In genomic region chr9:127963041-127963358, GRCh38 we compare ENCODE assay signal across 13 cellular contexts. TPM values are rescaled to one million over a fixed set of nuclear protein-coding genes. Genes with fewer than 3 reads are reported as not detected.
DNase-seq lines count a peak whose midpoint lies in the region; ATAC-seq, FAIRE-seq and TF ChIP-seq lines count a peak whose summit lies in the region.
"Had no signal": no experiment of that assay in that cellular context is flagged by ENCODE, and none has a peak within 500 bp of the region (broad histone marks: within the 10 kb centered on the region; RNA-seq: fewer than 3 reads in every experiment).

No MANE protein-coding gene starts in this region.

- peaks cover 77% of the 10 kb centered on the region for H3K79me2 ChIP-seq in PC-3 (ENCODE audit: low read length)

- H3K4me1 ChIP-seq in CD4-positive, CD25-positive, alpha-beta regulatory T cell (ENCODE audit: control insufficient read depth, insufficient read depth, low read length, poor library complexity, severe bottlenecking), result peaks cover 100% of the 10 kb centered on the region
- H3K4me1 ChIP-seq in prostate gland (replicated peaks) (peaks cover 38% of the 10 kb centered on the region), SJCRH30 (peaks cover 20% of the 10 kb centered on the region), PC-3 (ENCODE audit: insufficient read depth, low read length) (peaks cover 30% of the 10 kb centered on the region)

- H3K4me3 ChIP-seq in CD4-positive, CD25-positive, alpha-beta regulatory T cell (ENCODE audit: low read depth, low read length), result peak overlapping the region; percentile 35
- no peak overlapping the region for H3K4me3 ChIP-seq in prostate gland
- no peak overlapping the region for H3K4me3 ChIP-seq in SJCRH30
- H3K4me3 ChIP-seq in PC-3 (ENCODE audit: low read length), result no peak overlapping the region

- POLR2A ChIA-PET in PC-3 (lab: Charles Lee; ENCODE audit: unreplicated experiment), result no interaction called here

- no peaks in the 10 kb centered on the region for H3K9me3 ChIP-seq in CD4-positive, CD25-positive, alpha-beta regulatory T cell (ENCODE audit: control insufficient read depth in 2 of 2, low read length in 2 of 2)
- H3K9me3 ChIP-seq in prostate gland (no peaks in the 10 kb centered on the region), SJCRH30 (replicated peaks) (no peaks in the 10 kb centered on the region), PC-3 (ENCODE audit: low read length) (no peaks in the 10 kb centered on the region)

- TF ChIP-seq POLR2A in prostate gland (IDR thresholded peaks at IDR 0.05), result no peak

- peaks cover 28 to 100% (median 75%) of the 10 kb centered on the region in 4 donors for H3K4me1 Mint-ChIP-seq in CD4-positive, CD25-positive, alpha-beta regulatory T cell
- peaks cover 55 to 77% (median 73%) of the 10 kb centered on the region in 3 donors for H3K4me1 Mint-ChIP-seq in IgD-negative memory B cell

- H3K4me3 Mint-ChIP-seq in CD4-positive, CD25-positive, alpha-beta regulatory T cell, result peak overlapping the region; percentile 82 to 97 (median 92)
- H3K4me3 Mint-ChIP-seq in IgD-negative memory B cell, result peak overlapping the region in 3 of 4 donors; percentile 52 to 83 (median 72)

- peaks cover 33% of the 10 kb centered on the region for H3K36me3 ChIP-seq in CD4-positive, CD25-positive, alpha-beta regulatory T cell (ENCODE audit: control insufficient read depth, insufficient read depth, low read length)
- H3K36me3 ChIP-seq in prostate gland (no peaks in the 10 kb centered on the region), SJCRH30 (no peaks in the 10 kb centered on the region), PC-3 (ENCODE audit: low read depth, low read length) (no peaks in the 10 kb centered on the region)

- H3K27ac Mint-ChIP-seq in CD4-positive, CD25-positive, alpha-beta regulatory T cell, result peak overlapping the region; percentile 88 to 98 (median 92)
- H3K27ac Mint-ChIP-seq in IgD-negative memory B cell, result peak overlapping the region; percentile 81 to 99 (median 83)

- H3K9me2 ChIP-seq in PC-3 (replicated peaks; ENCODE audit: low read length), result no peaks in the 10 kb centered on the region

- no peak overlapping the region for H3K9ac ChIP-seq in PC-3 (ENCODE audit: low read length)

- CTCF ChIA-PET in PC-3 (lab: Charles Lee), result no interaction called here

- FAIRE-seq in HTR-8/SVneo (lab: Jason Lieb, UNC), result no peak
- FAIRE-seq: H54, keratinocyte had no signal

- no peaks in the 10 kb centered on the region for H4K20me1 ChIP-seq in PC-3 (ENCODE audit: low read length)

- peaks cover 43% of the 10 kb centered on the region for H3K36me3 Mint-ChIP-seq in CD4-positive, CD25-positive, alpha-beta regulatory T cell
- peaks cover 7% of the 10 kb centered on the region for H3K36me3 Mint-ChIP-seq in IgD-negative memory B cell

- intact Hi-C loops in prostate gland (cut with DNase I), result loop anchor here (10.0 kb wide), 1 partner anchor 132 kb away; no protein-coding TSS in a partner anchor
- intact Hi-C loops in PC-3 (cut with micrococcal nuclease), result no loop called here

- no peaks in the 10 kb centered on the region for H3F3A ChIP-seq in PC-3 (ENCODE audit: low read length, unreplicated experiment)

- no peak for DNase-seq in CD4-positive, CD25-positive, alpha-beta regulatory T cell
- DNase-seq in prostate gland (ENCODE audit: low spot score), result no peak
- no peak for DNase-seq in SJCRH30
- DNase-seq in HTR-8/SVneo (ENCODE audit: insufficient read length, low spot score), result no peak
- DNase-seq in PC-3, result no peak
- DNase-seq: activated gamma-delta T cell, DMS79, NCI-H526 treated with DMSO at 0.1 percent for 48 hours had no signal

- H3K27ac ChIP-seq in CD4-positive, CD25-positive, alpha-beta regulatory T cell (ENCODE audit: insufficient read depth, low read length, poor library complexity, severe bottlenecking), result peak overlapping the region; percentile 91
- H3K27ac ChIP-seq in cingulate gyrus (ENCODE audit: low read depth, low read length) (peak overlapping the region; percentile 88), prostate gland (peak overlapping the region; percentile 90 to 92), SJCRH30 (no peak overlapping the region), PC-3 (ENCODE audit: low read length) (no peak overlapping the region)

- TF ChIP-seq CTCF in prostate gland (IDR thresholded peaks at IDR 0.05) (peak in 1 of 4 experiments; percentile 9), PC-3 (conservative IDR thresholded peaks at IDR 0.05; ENCODE audit: low read depth, low read length) (no peak)

- no peaks in the 10 kb centered on the region for H3K27me3 ChIP-seq in CD4-positive, CD25-positive, alpha-beta regulatory T cell (ENCODE audit: control insufficient read depth, insufficient read depth, low read length)
- H3K27me3 ChIP-seq in prostate gland (replicated peaks; ENCODE audit: insufficient read depth), result no peaks in the 10 kb centered on the region
- H3K27me3 ChIP-seq in SJCRH30, result no peaks in the 10 kb centered on the region
- no peaks in the 10 kb centered on the region for H3K27me3 ChIP-seq in PC-3 (ENCODE audit: low read length)

- H3K4me2 ChIP-seq in PC-3 (ENCODE audit: low read length), result no peak overlapping the region

- no peak for ATAC-seq in CD4-positive, CD25-positive, alpha-beta regulatory T cell (ENCODE audit: low read depth in 2 of 2)
- no peak for ATAC-seq in PC-3
- ATAC-seq in HG03460 (IDR thresholded peaks at IDR 0.05; ENCODE audit: unreplicated experiment), result no peak

- BruUV-seq in PC-3 (replicated peaks; lab: Mats Ljungman, UMichigan), result no TSS peak

- H3K9me3 Mint-ChIP-seq in CD4-positive, CD25-positive, alpha-beta regulatory T cell, result no peaks in the 10 kb centered on the region
- H3K9me3 Mint-ChIP-seq in IgD-negative memory B cell, result peaks cover 0 to 3% (median 0%) of the 10 kb centered on the region in 3 donors

- no peak overlapping the region for H2AFZ ChIP-seq in PC-3 (ENCODE audit: low read length)

- no peaks in the 10 kb centered on the region for H3K27me3 Mint-ChIP-seq in CD4-positive, CD25-positive, alpha-beta regulatory T cell
- peaks cover 1% of the 10 kb centered on the region for H3K27me3 Mint-ChIP-seq in IgD-negative memory B cell

- 36% methylated on average over 3 of the region's 3 CpGs for WGBS in prostate gland

RNA-seq across cellular contexts. Expression of gene EEIG1, which starts 17.8 kb away (rescaled TPM):
- total RNA-seq in CD4-positive, CD25-positive, alpha-beta regulatory T cell, result 402 TPM
- 100 to 1,000 TPM; 140 to 190 (median 177) TPM for polyA plus RNA-seq in CD4-positive, CD25-positive, alpha-beta regulatory T cell
- polyA plus RNA-seq in IgD-negative memory B cell, result 90.5 TPM
- total RNA-seq in prostate gland (10 to 100 TPM; 23.4 to 84.6 TPM), PC-3 (2014; rRNA removed) (10.8 and 26.1 TPM in 2 replicates)
- 4.0 and 5.0 TPM in 2 replicates for total RNA-seq in SJCRH30 (2014; rRNA removed; shearing (Covaris generic))

RNA-seq across cellular contexts. Expression of gene DPM2, which starts 25.3 kb away (rescaled TPM):
- total RNA-seq in CD4-positive, CD25-positive, alpha-beta regulatory T cell, result 35.7 TPM
- polyA plus RNA-seq in CD4-positive, CD25-positive, alpha-beta regulatory T cell, result 10 to 100 TPM; 27.5 to 30.6 (median 29.7) TPM
- polyA plus RNA-seq in IgD-negative memory B cell, result 44.9 TPM
- total RNA-seq in prostate gland, result 10 to 100 TPM; 28.1 to 28.2 TPM
- 44.7 and 46.4 TPM in 2 replicates for total RNA-seq in SJCRH30 (2014; rRNA removed; shearing (Covaris generic))
- total RNA-seq in PC-3 (2014; rRNA removed), result 32.0 and 33.0 TPM in 2 replicates

RNA-seq across cellular contexts. Expression of gene PIP5KL1, which starts 32.4 kb away (rescaled TPM):
- total RNA-seq in CD4-positive, CD25-positive, alpha-beta regulatory T cell, result 3.3 TPM
- polyA plus RNA-seq in CD4-positive, CD25-positive, alpha-beta regulatory T cell, result 1 to 10 TPM in 1 of 4 donors, under 1 TPM in 2, not detected in 1; 0.22 to 1.1 (median 0.81) TPM
- 1.1 TPM for polyA plus RNA-seq in IgD-negative memory B cell
- 10 to 100 TPM in 1 of 2 donors, 1 to 10 TPM in 1; 3.1 to 16.5 TPM for total RNA-seq in prostate gland
- total RNA-seq in SJCRH30 (2014; rRNA removed; shearing (Covaris generic)), result 0.20 and 0.51 TPM in 2 replicates
- total RNA-seq in PC-3 (2014; rRNA removed), result 5.1 and 5.4 TPM in 2 replicates

RNA-seq across cellular contexts. Expression of gene ST6GALNAC4, which starts 46.2 kb away (rescaled TPM):
- 31.6 TPM for total RNA-seq in CD4-positive, CD25-positive, alpha-beta regulatory T cell
- polyA plus RNA-seq in CD4-positive, CD25-positive, alpha-beta regulatory T cell, result 10 to 100 TPM; 23.1 to 23.8 (median 23.7) TPM
- polyA plus RNA-seq in IgD-negative memory B cell, result 32.5 TPM
- total RNA-seq in prostate gland, result 10 to 100 TPM; 21.8 to 47.0 TPM
- 19.6 and 24.3 TPM in 2 replicates for total RNA-seq in SJCRH30 (2014; rRNA removed; shearing (Covaris generic))
- 26.9 and 27.8 TPM in 2 replicates for total RNA-seq in PC-3 (2014; rRNA removed)

Comparison
In these comparisons a context has a peak if more than half of its experiments do, and no peak if none do; other contexts are left out.
1. H3K27ac ChIP-seq: peak in CD4-positive, CD25-positive, alpha-beta regulatory T cell (single experiment), cingulate gyrus (single experiment) and prostate gland (2 of 2); none in SJCRH30 (single experiment) and PC-3 (single experiment).